In the genomic region with DNA sequence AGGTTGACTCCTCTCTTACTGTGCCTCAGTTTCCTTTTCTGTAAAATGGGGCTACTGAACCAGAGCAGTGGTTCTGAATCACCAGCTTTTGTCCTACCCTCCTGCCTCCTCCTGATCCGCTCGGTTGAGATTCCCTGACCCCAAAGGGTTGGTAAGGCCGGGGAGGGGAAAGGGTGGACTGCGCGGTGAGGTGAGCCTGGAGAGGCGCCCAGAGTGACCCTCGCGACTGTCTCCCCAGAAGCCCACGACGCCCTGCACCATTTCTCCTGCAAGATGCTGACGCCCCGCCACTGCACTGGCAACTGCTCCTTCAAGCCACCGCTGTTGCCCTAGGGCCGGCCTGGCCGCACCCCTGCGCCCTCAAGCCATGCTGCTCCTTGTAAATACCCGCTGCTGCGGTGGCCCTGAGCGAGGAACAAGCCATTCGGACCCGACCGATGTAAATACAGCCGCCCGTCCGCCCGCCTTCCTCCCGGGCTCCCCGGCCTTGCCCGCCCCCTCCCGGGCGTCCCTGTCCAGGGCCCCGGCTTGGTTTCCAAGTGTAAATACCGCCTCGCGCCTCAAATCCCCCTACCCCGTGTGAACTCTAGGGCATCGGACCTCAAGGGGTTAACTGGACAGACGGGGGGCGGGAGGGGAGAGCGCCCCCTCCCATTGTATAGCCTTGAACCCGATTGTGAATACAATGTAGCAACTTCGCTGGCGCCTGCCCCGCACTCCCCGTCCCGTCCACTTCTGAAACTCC, we compare ENCODE assay signal across 9 cellular contexts. TPM values are rescaled to one million over a fixed set of nuclear protein-coding genes. Genes with fewer than 3 reads are reported as not detected.
DNase-seq lines count a peak whose midpoint lies in the region; ATAC-seq and TF ChIP-seq lines count a peak whose summit lies in the region.
"Had no signal": no experiment of that assay in that cellular context is flagged by ENCODE, and none has a peak within 500 bp of the region (broad histone marks: within the 10 kb centered on the region; RNA-seq: fewer than 3 reads in every experiment).

No MANE protein-coding gene starts in this region.

- H3K9me3 ChIP-seq in mucosa of descending colon, result no peaks in the 10 kb centered on the region
- H3K9me3 ChIP-seq: tibial artery had no signal

- H3K4me3 ChIP-seq in mucosa of descending colon, result no peak overlapping the region

- H3K36me3 ChIP-seq in mucosa of descending colon (ENCODE audit: low read depth), result no peaks in the 10 kb centered on the region
- H3K36me3 ChIP-seq: tibial artery had no signal

- H3K4me1 ChIP-seq in mucosa of descending colon (ENCODE audit: low read depth), result peaks cover 57% of the 10 kb centered on the region

- intact Hi-C loops in mucosa of descending colon (cut with DNase I, micrococcal nuclease), result no loop called here

- TF ChIP-seq CTCF in mucosa of descending colon (IDR thresholded peaks at IDR 0.05), result no peak

- ATAC-seq in mucosa of descending colon, result peak; percentile 59
- no peak for ATAC-seq in HG03097 (IDR thresholded peaks at IDR 0.05; ENCODE audit: low FRiP score, unreplicated experiment)

- DNase-seq in activated CD8-positive, alpha-beta memory T cell treated with anti-CD3 and anti-CD28 coated beads for 24 hours, result peak; percentile 71
- no peak for DNase-seq in activated CD8-positive, alpha-beta memory T cell treated with anti-CD3 and anti-CD28 coated beads, Interleukin-2, amount 50 U/mL, for 48 hours
- DNase-seq in RPMI8226 (peak; percentile 79), dermis blood vessel endothelial cell (peak; percentile 62), mucosa of descending colon (peak; percentile 51 to 69 (median 63)), NCI-H510A (lab: John Stamatoyannopoulos, UW) (no peak), A172 (ENCODE audit: low spot score) (no peak)

RNA-seq across cellular contexts. Expression of gene RNU6-1, which starts 6.2 kb away (rescaled TPM):
- total RNA-seq in dermis blood vessel endothelial cell (not detected in 2 replicates), mucosa of descending colon (not detected)
- total RNA-seq in A172 (2014; rRNA removed; shearing (Covaris generic)), result not detected in 2 replicates

RNA-seq across cellular contexts. Expression of gene SKOR1, which starts 8.4 kb away (rescaled TPM):
- total RNA-seq in dermis blood vessel endothelial cell (0.05 TPM in 1 of 2 replicates, not detected in the other), mucosa of descending colon (under 1 TPM; 0.34 to 0.63 (median 0.58) TPM)
- not detected in 2 replicates for total RNA-seq in A172 (2014; rRNA removed; shearing (Covaris generic))

Comparison
In these comparisons a context has a peak if more than half of its experiments do, and no peak if none do; other contexts are left out.
1. DNase-seq: peak in activated CD8-positive, alpha-beta memory T cell treated with anti-CD3 and anti-CD28 coated beads for 24 hours (single experiment), RPMI8226 (single experiment), dermis blood vessel endothelial cell (single experiment) and mucosa of descending colon (3 of 3); none in activated CD8-positive, alpha-beta memory T cell treated with anti-CD3 and anti-CD28 coated beads, Interleukin-2, amount 50 U/mL, for 48 hours (single experiment), NCI-H510A (single experiment) and A172 (single experiment).